In genomic region chr1:11564237-11564636, GRCh38 we compare ENCODE assay signal across 1 cellular context.
TF ChIP-seq lines count a peak whose summit lies in the region.

No MANE protein-coding gene starts in this region.

TF ChIP-seq in GM23338, 12 proteins besides CTCF, POLR2A, EP300 and RAD21 (continued from another document):
- TF ChIP-seq ZNF462 (CRISPR knock-in tag; IDR thresholded peaks at IDR 0.05) (no peak), ZNF331 (CRISPR knock-in tag; IDR thresholded peaks at IDR 0.05; ENCODE audit: low read depth) (no peak), JUNB (IDR thresholded peaks at IDR 0.05; ENCODE audit: unreplicated experiment) (no peak), ZNF114 (CRISPR knock-in tag; IDR thresholded peaks at IDR 0.05) (no peak)
